ENCODE assay signal across 13 cellular contexts in the genomic region with DNA sequence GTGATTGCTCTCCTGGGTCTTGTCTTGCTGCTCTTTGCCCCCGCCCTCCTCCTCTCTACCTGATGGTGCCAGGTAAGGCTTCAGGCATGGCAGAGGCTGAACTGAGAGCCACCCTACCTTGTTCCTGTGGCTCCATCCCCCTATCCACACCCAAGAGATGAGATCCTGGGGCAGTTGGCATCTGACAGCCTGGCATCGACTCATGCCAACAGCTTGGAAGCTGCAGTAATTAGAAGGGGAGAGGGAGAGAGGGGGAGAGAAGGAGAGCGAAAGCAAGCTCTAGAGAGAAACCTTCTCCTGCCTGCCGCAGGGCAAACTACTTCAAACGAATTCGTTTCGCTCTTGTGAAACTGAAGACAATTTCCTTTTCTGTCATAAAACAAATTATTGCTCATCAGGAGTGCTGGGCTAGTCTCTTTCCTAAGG. TPM values are rescaled to one million over a fixed set of nuclear protein-coding genes. Genes with fewer than 3 reads are reported as not detected.
A peak's percentile ranks its signal among the peaks of the same experiment; 100 is the strongest.
DNase-seq lines count a peak whose midpoint lies in the region; ATAC-seq and TF ChIP-seq lines count a peak whose summit lies in the region.
"Had no signal": no experiment of that assay in that cellular context is flagged by ENCODE, and none has a peak within 500 bp of the region (broad histone marks: within the 10 kb centered on the region; RNA-seq: fewer than 3 reads in every experiment).

No MANE protein-coding gene starts in this region.

- H3K4me2 ChIP-seq in trophoblast cell (ENCODE audit: low read length): no peak overlapping the region
- H3K4me2 ChIP-seq: BLaER1 had no signal

- no CpG with 5 or more reads among the region's 7 CpGs for WGBS in trophoblast cell (ENCODE audit: extremely low coverage, insufficient coverage, insufficient read length)
- WGBS in upper lobe of left lung, 2 donors: 37 to 47% methylated on average over 6 to 7 of the region's 7 CpGs

- no peak overlapping the region for H3K18ac ChIP-seq in trophoblast cell (ENCODE audit: low read length)

- peak overlapping the region; percentile 72 for H3K27ac Mint-ChIP-seq in activated naive CD4-positive, alpha-beta T cell treated with anti-CD3 and anti-CD28 coated beads, Interleukin-2, amount 10 ng/mL, durations not matched to agents 7 days and 5 days
- H3K27ac Mint-ChIP-seq in activated naive CD4-positive, alpha-beta T cell treated with anti-CD3 and anti-CD28 coated beads, Interleukin-2, amount 50 U/mL, for 72 hours: peak overlapping the region in 1 of 2 donors; percentile 32
- H3K27ac Mint-ChIP-seq: dendritic cell treated with granulocyte-macrophage colony-stimulating factor and Interleukin-4, amounts not matched to agents 40 ng/mL and 50 ng/mL, for 4 days had no signal

- H2AK5ac ChIP-seq in trophoblast cell (ENCODE audit: low read length): peak overlapping the region; percentile 30

- H3K9me3 ChIP-seq in trophoblast cell (ENCODE audit: insufficient read depth, low read depth, low read length): no peaks in the 10 kb centered on the region
- no peaks in the 10 kb centered on the region for H3K9me3 ChIP-seq in upper lobe of left lung
- H3K9me3 ChIP-seq: BLaER1 had no signal

- H3K4me3 ChIP-seq in trophoblast cell (ENCODE audit: low read depth, low read length) (no peak overlapping the region), upper lobe of left lung (no peak overlapping the region)
- H3K4me3 ChIP-seq: BLaER1 had no signal

- no peak overlapping the region for H4K91ac ChIP-seq in trophoblast cell (ENCODE audit: low read depth, low read length)

- TF ChIP-seq CTCF in upper lobe of left lung (IDR thresholded peaks at IDR 0.05) (no peak), GM13977 (IDR thresholded peaks at IDR 0.05; ENCODE audit: extremely low read depth, insufficient read depth, missing control alignments) (no peak)

- no peak for TF ChIP-seq POLR2A in upper lobe of left lung (IDR thresholded peaks at IDR 0.05)

- H3K27me3 ChIP-seq in trophoblast cell (ENCODE audit: insufficient read depth, low read length): no peaks in the 10 kb centered on the region
- H3K27me3 ChIP-seq in upper lobe of left lung: no peaks in the 10 kb centered on the region
- H3K27me3 ChIP-seq: BLaER1 had no signal

- no peaks in the 10 kb centered on the region for H3K9me3 Mint-ChIP-seq in activated naive CD4-positive, alpha-beta T cell treated with anti-CD3 and anti-CD28 coated beads, Interleukin-2, amount 10 ng/mL, durations not matched to agents 7 days and 5 days
- H3K9me3 Mint-ChIP-seq in activated naive CD4-positive, alpha-beta T cell treated with anti-CD3 and anti-CD28 coated beads, Interleukin-2, amount 50 U/mL, for 72 hours: peaks cover 0 to 4% of the 10 kb centered on the region in 2 donors
- H3K9me3 Mint-ChIP-seq: dendritic cell treated with granulocyte-macrophage colony-stimulating factor and Interleukin-4, amounts not matched to agents 40 ng/mL and 50 ng/mL, for 4 days had no signal

- DNase-seq in activated naive CD4-positive, alpha-beta T cell treated with anti-CD3 and anti-CD28 coated beads, Interleukin-2, amount 10 ng/mL, durations not matched to agents 7 days and 5 days: peak; percentile 46
- no peak for DNase-seq in activated naive CD4-positive, alpha-beta T cell treated with Interleukin-2 at 50 U/mL for 16 hours
- DNase-seq in NCI-H1694 (lab: John Stamatoyannopoulos, UW) (peak; percentile 66), trophoblast cell (peak; percentile 66 to 81), upper lobe of left lung (no peak), GM13977 (ENCODE audit: low spot score) (no peak), mesenteric fat pad (ENCODE audit: low spot score) (no peak)
- DNase-seq in activated naive CD4-positive, alpha-beta T cell treated with anti-CD3 and anti-CD28 coated beads, Interleukin-2, amount 50 U/mL, for 72 hours (ENCODE audit: low spot score in 2 of 2): peak in 1 of 2 donors; percentile 34
- DNase-seq: HCEC 1CT, NCI-H146 had no signal

- CTCF ChIA-PET in activated naive CD4-positive, alpha-beta T cell treated with anti-CD3 and anti-CD28 coated beads, Interleukin-2, amount 10 ng/mL, durations not matched to agents 7 days and 5 days (lab: Charles Lee): interaction anchor here (1.1 to 2.5 kb wide), 5 partner anchors 17 to 25 kb away, joined by 3 to 10 read pairs (median 6); a partner anchor contains a TSS

- H2BK12ac ChIP-seq in trophoblast cell (ENCODE audit: low read length): peak overlapping the region; percentile 62

- TF ChIP-seq EP300 in upper lobe of left lung (IDR thresholded peaks at IDR 0.05): no peak

- H3K14ac ChIP-seq in trophoblast cell (ENCODE audit: low read length): no peak overlapping the region

- H3K36me3 Mint-ChIP-seq in activated naive CD4-positive, alpha-beta T cell treated with anti-CD3 and anti-CD28 coated beads, Interleukin-2, amount 10 ng/mL, durations not matched to agents 7 days and 5 days: no peaks in the 10 kb centered on the region
- H3K36me3 Mint-ChIP-seq in activated naive CD4-positive, alpha-beta T cell treated with anti-CD3 and anti-CD28 coated beads, Interleukin-2, amount 50 U/mL, for 72 hours: no peaks in the 10 kb centered on the region

- H2BK120ac ChIP-seq in trophoblast cell (ENCODE audit: insufficient read depth, low read length, poor library complexity): no peak overlapping the region

- no peaks in the 10 kb centered on the region for H3K36me3 ChIP-seq in trophoblast cell (ENCODE audit: control insufficient read depth in 1 of 2, insufficient read depth in 2 of 2, low read length in 2 of 2)
- no peaks in the 10 kb centered on the region for H3K36me3 ChIP-seq in upper lobe of left lung
- H3K36me3 ChIP-seq: BLaER1 had no signal

- no peak overlapping the region for H4K12ac ChIP-seq in trophoblast cell (ENCODE audit: low read depth, low read length)

- H3K4me1 Mint-ChIP-seq in activated naive CD4-positive, alpha-beta T cell treated with anti-CD3 and anti-CD28 coated beads, Interleukin-2, amount 10 ng/mL, durations not matched to agents 7 days and 5 days: peaks cover 32% of the 10 kb centered on the region

- no peak overlapping the region for H3K4me3 Mint-ChIP-seq in activated naive CD4-positive, alpha-beta T cell treated with anti-CD3 and anti-CD28 coated beads, Interleukin-2, amount 10 ng/mL, durations not matched to agents 7 days and 5 days
- H3K4me3 Mint-ChIP-seq: dendritic cell treated with granulocyte-macrophage colony-stimulating factor and Interleukin-4, amounts not matched to agents 40 ng/mL and 50 ng/mL, for 4 days had no signal

- H3K4ac ChIP-seq in trophoblast cell (ENCODE audit: low read depth, low read length): peak overlapping the region; percentile 5

- peaks cover 23% of the 10 kb centered on the region in 2 experiments for H3K4me1 ChIP-seq in trophoblast cell (ENCODE audit: control insufficient read depth in 1 of 2, insufficient read depth in 2 of 2, low read length in 2 of 2)
- peaks cover 5 to 13% (median 8%) of the 10 kb centered on the region in 4 donors for H3K4me1 ChIP-seq in upper lobe of left lung
- H3K4me1 ChIP-seq: BLaER1 had no signal

- H3K27ac ChIP-seq in trophoblast cell (ENCODE audit: low read depth, low read length) (no peak overlapping the region), upper lobe of left lung (no peak overlapping the region)
- H3K27ac ChIP-seq: BLaER1 had no signal

- H3K9ac ChIP-seq in trophoblast cell (ENCODE audit: low read length): no peak overlapping the region
- H3K9ac ChIP-seq: BLaER1 had no signal

- no peak overlapping the region for H2BK5ac ChIP-seq in trophoblast cell (ENCODE audit: low read depth, low read length, poor library complexity)

- no peak overlapping the region for H3K23ac ChIP-seq in trophoblast cell (ENCODE audit: low read length)

- peaks cover 15% of the 10 kb centered on the region for H3K79me1 ChIP-seq in trophoblast cell (ENCODE audit: low read length)

- no peak overlapping the region for H2AFZ ChIP-seq in trophoblast cell (ENCODE audit: insufficient read depth, low read length, poor library complexity)

- peaks cover 63% of the 10 kb centered on the region for H3K27me3 Mint-ChIP-seq in activated naive CD4-positive, alpha-beta T cell treated with anti-CD3 and anti-CD28 coated beads, Interleukin-2, amount 10 ng/mL, durations not matched to agents 7 days and 5 days

- in situ Hi-C loops in GM13977 (cut with MboI; ENCODE audit: low pct_unique_long_range_greater_than_20kb, low sequenced_read_pairs, unreplicated experiment): no loop called here

- peak; percentile 71 to 88 for ATAC-seq in activated naive CD4-positive, alpha-beta T cell treated with anti-CD3 and anti-CD28 coated beads, Interleukin-2, amount 50 U/mL, for 72 hours
- no peak for ATAC-seq in upper lobe of left lung (ENCODE audit: low FRiP score in 2 of 2)

- no peak overlapping the region for H4K8ac ChIP-seq in trophoblast cell (ENCODE audit: low read depth, low read length)

- H3K79me2 ChIP-seq in trophoblast cell (ENCODE audit: control insufficient read depth, insufficient read depth, low read length, poor library complexity): no peaks in the 10 kb centered on the region

RNA-seq across cellular contexts. Expression of a gene that starts 13.8 kb away (rescaled TPM):
- under 1 TPM; 0.16 to 0.23 TPM for total RNA-seq in activated naive CD4-positive, alpha-beta T cell treated with anti-CD3 and anti-CD28 coated beads, Interleukin-2, amount 50 U/mL, for 72 hours
- polyA plus RNA-seq in trophoblast cell (2013): 209 and 234 TPM in 2 replicates
- 1 to 10 TPM in 5 of 6 donors, under 1 TPM in 1; 0.76 to 6.4 (median 2.4) TPM for total RNA-seq in upper lobe of left lung
- total RNA-seq in mesenteric fat pad: 1.9 TPM

RNA-seq across cellular contexts. Expression of a gene that starts 23.7 kb away (rescaled TPM):
- total RNA-seq in activated naive CD4-positive, alpha-beta T cell treated with anti-CD3 and anti-CD28 coated beads, Interleukin-2, amount 50 U/mL, for 72 hours: 10 to 100 TPM; 30.9 to 34.8 TPM
- polyA plus RNA-seq in trophoblast cell (2013): 19.9 and 20.8 TPM in 2 replicates
- 10 to 100 TPM; 24.4 to 73.3 (median 34.8) TPM for total RNA-seq in upper lobe of left lung
- total RNA-seq in mesenteric fat pad: 70.6 TPM

RNA-seq across cellular contexts. Expression of a gene that starts 31.2 kb away (rescaled TPM):
- total RNA-seq in activated naive CD4-positive, alpha-beta T cell treated with anti-CD3 and anti-CD28 coated beads, Interleukin-2, amount 50 U/mL, for 72 hours: 10 to 100 TPM; 16.4 to 28.9 TPM
- 30.0 and 30.4 TPM in 2 replicates for polyA plus RNA-seq in trophoblast cell (2013)
- total RNA-seq in upper lobe of left lung: 10 to 100 TPM in 3 of 6 donors, 1 to 10 TPM in 3; 7.6 to 19.4 (median 13.1) TPM
- total RNA-seq in mesenteric fat pad: 12.7 TPM

RNA-seq across cellular contexts. Expression of a gene that starts 33.3 kb away (rescaled TPM):
- under 1 TPM; 0.46 to 0.60 TPM for total RNA-seq in activated naive CD4-positive, alpha-beta T cell treated with anti-CD3 and anti-CD28 coated beads, Interleukin-2, amount 50 U/mL, for 72 hours
- 0.29 and 0.42 TPM in 2 replicates for polyA plus RNA-seq in trophoblast cell (2013)
- total RNA-seq in upper lobe of left lung (10 to 100 TPM in 1 of 6 donors, 1 to 10 TPM in 4, under 1 TPM in 1; 0.49 to 23.5 (median 9.1) TPM), mesenteric fat pad (not detected)
- total RNA-seq: G401 had no signal

RNA-seq across cellular contexts. Expression of a gene that starts 33.5 kb away (rescaled TPM):
- total RNA-seq in activated naive CD4-positive, alpha-beta T cell treated with anti-CD3 and anti-CD28 coated beads, Interleukin-2, amount 50 U/mL, for 72 hours: 10 to 100 TPM; 68.7 to 84.1 TPM
- 43.6 and 46.2 TPM in 2 replicates for polyA plus RNA-seq in trophoblast cell (2013)
- 10 to 100 TPM; 23.1 to 44.2 (median 28.6) TPM for total RNA-seq in upper lobe of left lung
- 33.5 TPM for total RNA-seq in mesenteric fat pad

Comparison
In these comparisons a context has a peak if more than half of its experiments do, and no peak if none do; other contexts are left out.
1. DNase-seq: peak in activated naive CD4-positive, alpha-beta T cell treated with anti-CD3 and anti-CD28 coated beads, Interleukin-2, amount 10 ng/mL, durations not matched to agents 7 days and 5 days (single experiment), NCI-H1694 (single experiment) and trophoblast cell (2 of 2); none in activated naive CD4-positive, alpha-beta T cell treated with Interleukin-2 at 50 U/mL for 16 hours (single experiment), upper lobe of left lung (0 of 2), GM13977 (single experiment) and mesenteric fat pad (single experiment).
2. ATAC-seq: peak in activated naive CD4-positive, alpha-beta T cell treated with anti-CD3 and anti-CD28 coated beads, Interleukin-2, amount 50 U/mL, for 72 hours (2 of 2); none in upper lobe of left lung (0 of 2).